ENCODE assay signal across 11 cellular contexts in genomic region chr2:219836647-219837177, GRCh38.
DNase-seq lines count a peak whose midpoint lies in the region; ATAC-seq and TF ChIP-seq lines count a peak whose summit lies in the region.
"Had no signal": no experiment of that assay in that cellular context is flagged by ENCODE, and none has a peak within 500 bp of the region (broad histone marks: within the 10 kb centered on the region; RNA-seq: fewer than 3 reads in every experiment).

No MANE protein-coding gene starts in this region.

- 47 to 55% (median 51%) methylated on average over 4 of the region's 4 CpGs for WGBS in ovary, 3 donors

- no peaks in the 10 kb centered on the region for H3K9me3 ChIP-seq in ovary
- H3K9me3 ChIP-seq: colonic mucosa had no signal

- no peaks in the 10 kb centered on the region for H3K4me1 ChIP-seq in ovary (ENCODE audit: insufficient read depth)
- H3K4me1 ChIP-seq: colonic mucosa had no signal

- TF ChIP-seq CTCF in VCaP (conservative IDR thresholded peaks at IDR 0.05) (peak; percentile 75), ovary (IDR thresholded peaks at IDR 0.05) (peak in 2 of 3 donors; percentile 37 to 44), omental fat pad (IDR thresholded peaks at IDR 0.05) (no peak)

- no peak overlapping the region for H3K27ac ChIP-seq in VCaP
- no peak overlapping the region for H3K27ac ChIP-seq in ovary
- H3K27ac ChIP-seq: colonic mucosa had no signal

- no peak for TF ChIP-seq EP300 in ovary (IDR thresholded peaks at IDR 0.05)

- no peaks in the 10 kb centered on the region for H3K36me3 ChIP-seq in ovary
- H3K36me3 ChIP-seq: colonic mucosa had no signal

- intact Hi-C loops in ovary (cut with DNase I): loop anchor here in 3 of 4 donors (2.0 to 10.0 kb wide), 3 partner anchors 99 to 102 kb away; no protein-coding TSS in a partner anchor

- peak; percentile 35 for DNase-seq in NCI-H2196 (lab: John Stamatoyannopoulos, UW; ENCODE audit: unreplicated experiment)
- no peak for DNase-seq in NCI-H2196 treated with DMSO at 0.1 percent for 48 hours (lab: John Stamatoyannopoulos, UW; ENCODE audit: unreplicated experiment)
- DNase-seq in ovary: peak in 1 of 5 donors; percentile 35
- DNase-seq in omental fat pad (ENCODE audit: low spot score): no peak
- DNase-seq in 8988T: no peak
- DNase-seq: activated CD4-positive, alpha-beta T cell treated with anti-CD3 and anti-CD28 coated beads for 1 hour; C1 segment of cervical spinal cord; colonic mucosa had no signal

- H3K4me3 ChIP-seq in ovary: no peak overlapping the region
- H3K4me3 ChIP-seq: colonic mucosa had no signal

- no peak for TF ChIP-seq POLR2A in ovary (IDR thresholded peaks at IDR 0.05)

- H3K27me3 ChIP-seq in ovary: no peaks in the 10 kb centered on the region
- H3K27me3 ChIP-seq: colonic mucosa had no signal

- ATAC-seq in HG03354 (IDR thresholded peaks at IDR 0.05; ENCODE audit: poor library complexity, severe bottlenecking, unreplicated experiment) (peak; percentile 54), omental fat pad (ENCODE audit: low FRiP score) (no peak), GM19463 (IDR thresholded peaks at IDR 0.05; ENCODE audit: unreplicated experiment) (no peak)

Comparison
In these comparisons a context has a peak if more than half of its experiments do, and no peak if none do; other contexts are left out.
1. CTCF ChIP-seq: peak in VCaP (single experiment) and ovary (2 of 3); none in omental fat pad (0 of 3).